ENCODE assay signal across 1 cellular context in the genomic region with DNA sequence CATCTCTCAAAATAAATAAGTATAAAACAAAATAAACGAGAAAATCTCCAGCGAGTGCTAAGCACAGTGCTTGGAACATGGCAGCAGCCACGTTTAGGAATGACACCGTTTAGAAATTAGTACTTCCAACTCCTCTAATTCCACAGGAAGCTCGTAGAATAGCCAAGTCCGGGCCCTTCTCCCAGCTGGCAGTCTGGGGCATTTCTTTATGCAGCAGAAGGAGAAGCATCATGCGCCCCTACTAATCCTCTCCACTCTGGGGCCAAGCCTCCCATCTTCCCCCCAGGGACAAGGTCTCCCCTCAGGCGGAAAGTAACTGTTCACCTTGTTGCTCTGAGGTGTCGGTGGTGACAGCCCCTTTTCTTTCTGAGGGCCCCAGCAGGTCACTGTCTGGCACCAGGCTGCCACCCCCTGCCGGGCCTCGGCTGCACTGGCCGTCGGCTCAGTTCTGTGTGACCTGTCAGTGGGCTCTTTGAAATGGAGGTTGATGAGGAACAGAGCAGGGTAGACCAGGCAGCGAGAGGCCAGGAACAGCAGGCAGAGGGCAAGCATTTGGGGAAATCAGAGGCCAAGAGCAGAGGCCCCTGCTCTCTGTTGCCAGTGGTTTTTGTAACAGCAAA.
TF ChIP-seq lines count a peak whose summit lies in the region.

No MANE protein-coding gene starts in this region.

TF ChIP-seq in SK-N-SH treated with all-trans-retinoic acid at 6 μM for 48 hours, 23 proteins besides CTCF, POLR2A, EP300 and RAD21 (continued from another document):
- TF ChIP-seq, protein P1, sequence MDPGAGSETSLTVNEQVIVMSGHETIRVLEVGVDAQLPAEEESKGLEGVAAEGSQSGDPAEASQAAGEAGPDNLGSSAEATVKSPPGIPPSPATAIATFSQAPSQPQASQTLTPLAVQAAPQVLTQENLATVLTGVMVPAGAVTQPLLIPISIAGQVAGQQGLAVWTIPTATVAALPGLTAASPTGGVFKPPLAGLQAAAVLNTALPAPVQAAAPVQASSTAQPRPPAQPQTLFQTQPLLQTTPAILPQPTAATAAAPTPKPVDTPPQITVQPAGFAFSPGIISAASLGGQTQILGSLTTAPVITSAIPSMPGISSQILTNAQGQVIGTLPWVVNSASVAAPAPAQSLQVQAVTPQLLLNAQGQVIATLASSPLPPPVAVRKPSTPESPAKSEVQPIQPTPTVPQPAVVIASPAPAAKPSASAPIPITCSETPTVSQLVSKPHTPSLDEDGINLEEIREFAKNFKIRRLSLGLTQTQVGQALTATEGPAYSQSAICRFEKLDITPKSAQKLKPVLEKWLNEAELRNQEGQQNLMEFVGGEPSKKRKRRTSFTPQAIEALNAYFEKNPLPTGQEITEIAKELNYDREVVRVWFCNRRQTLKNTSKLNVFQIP (CRISPR knock-in tag; IDR thresholded peaks at IDR 0.05; ENCODE audit: borderline replicate concordance, low read depth), result no peak
- TF ChIP-seq ZNF565 (CRISPR knock-in tag; conservative IDR thresholded peaks at IDR 0.05; ENCODE audit: low read depth) (no peak), TCF4 (CRISPR knock-in tag; IDR thresholded peaks at IDR 0.05; ENCODE audit: borderline replicate concordance) (peak; percentile 72; the same call in 1 of the 2 replicates), TOX (CRISPR knock-in tag; IDR thresholded peaks at IDR 0.05; ENCODE audit: borderline replicate concordance) (no peak), BACH2 (CRISPR knock-in tag; IDR thresholded peaks at IDR 0.05; ENCODE audit: borderline replicate concordance) (no peak)
- TF ChIP-seq, protein P2, sequence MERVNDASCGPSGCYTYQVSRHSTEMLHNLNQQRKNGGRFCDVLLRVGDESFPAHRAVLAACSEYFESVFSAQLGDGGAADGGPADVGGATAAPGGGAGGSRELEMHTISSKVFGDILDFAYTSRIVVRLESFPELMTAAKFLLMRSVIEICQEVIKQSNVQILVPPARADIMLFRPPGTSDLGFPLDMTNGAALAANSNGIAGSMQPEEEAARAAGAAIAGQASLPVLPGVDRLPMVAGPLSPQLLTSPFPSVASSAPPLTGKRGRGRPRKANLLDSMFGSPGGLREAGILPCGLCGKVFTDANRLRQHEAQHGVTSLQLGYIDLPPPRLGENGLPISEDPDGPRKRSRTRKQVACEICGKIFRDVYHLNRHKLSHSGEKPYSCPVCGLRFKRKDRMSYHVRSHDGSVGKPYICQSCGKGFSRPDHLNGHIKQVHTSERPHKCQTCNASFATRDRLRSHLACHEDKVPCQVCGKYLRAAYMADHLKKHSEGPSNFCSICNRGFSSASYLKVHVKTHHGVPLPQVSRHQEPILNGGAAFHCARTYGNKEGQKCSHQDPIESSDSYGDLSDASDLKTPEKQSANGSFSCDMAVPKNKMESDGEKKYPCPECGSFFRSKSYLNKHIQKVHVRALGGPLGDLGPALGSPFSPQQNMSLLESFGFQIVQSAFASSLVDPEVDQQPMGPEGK (CRISPR knock-in tag; IDR thresholded peaks at IDR 0.05; ENCODE audit: borderline replicate concordance), result no peak
